ENCODE assay signal across 22 cellular contexts in the genomic region with DNA sequence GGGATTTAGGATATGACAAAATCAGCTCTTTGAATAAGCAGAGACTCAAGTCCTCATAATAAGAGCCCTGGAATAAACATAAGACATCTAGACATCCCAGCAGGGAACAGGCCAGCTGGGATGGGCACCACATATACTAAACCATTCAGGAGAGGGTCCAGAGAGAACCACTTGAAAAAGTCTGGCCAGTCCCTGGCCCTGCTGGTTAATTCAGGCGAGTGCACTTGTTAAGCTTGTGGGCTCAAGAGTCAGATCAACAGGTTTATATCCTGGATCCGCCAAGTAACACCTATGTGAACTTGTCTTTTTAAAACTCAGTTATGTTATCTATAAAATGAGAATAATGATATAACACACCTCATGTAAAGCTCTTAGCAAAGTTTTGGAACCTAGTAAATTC.
"Had no signal": no experiment of that assay in that cellular context is flagged by ENCODE, and none has a peak within 500 bp of the region (broad histone marks: within the 10 kb centered on the region; RNA-seq: fewer than 3 reads in every experiment).

No MANE protein-coding gene starts in this region.

- H3K27me3 ChIP-seq: SJSA1 had no signal

- H3K9me3 ChIP-seq: SJSA1 had no signal

- H3K36me3 ChIP-seq: SJSA1 had no signal

- H3K36me3 Mint-ChIP-seq: IgD-negative memory B cell had no signal

- ATAC-seq: K562 had no signal

- H3K4me1 ChIP-seq: SJSA1 had no signal

- H3K27ac ChIP-seq: HL-60, KMS-11, SJSA1, SK-N-MC had no signal

- DNase-seq: Kasumi-1, MM.1S, NCI-H1105, NCI-H1417, NCI-H1436 treated with DMSO at 0.1 percent for 48 hours, NCI-H1694, NCI-H187 treated with DMSO at 0.1 percent for 48 hours, NCI-H2029 treated with DMSO at 0.1 percent for 48 hours, NCI-H345, NCI-H446 treated with DMSO at 0.1 percent for 48 hours, NCI-H510A treated with DMSO at 0.1 percent for 48 hours, NCI-H69, NCI-H774, Right ventricle myocardium superior, RPMI8226, SIG-M5 had no signal

- H3K4me3 ChIP-seq: K562, SJSA1, SK-N-MC had no signal

- H3K27ac Mint-ChIP-seq: IgD-negative memory B cell had no signal
